Comparison of ENCODE assay signal across 9 cellular contexts in the genomic region with DNA sequence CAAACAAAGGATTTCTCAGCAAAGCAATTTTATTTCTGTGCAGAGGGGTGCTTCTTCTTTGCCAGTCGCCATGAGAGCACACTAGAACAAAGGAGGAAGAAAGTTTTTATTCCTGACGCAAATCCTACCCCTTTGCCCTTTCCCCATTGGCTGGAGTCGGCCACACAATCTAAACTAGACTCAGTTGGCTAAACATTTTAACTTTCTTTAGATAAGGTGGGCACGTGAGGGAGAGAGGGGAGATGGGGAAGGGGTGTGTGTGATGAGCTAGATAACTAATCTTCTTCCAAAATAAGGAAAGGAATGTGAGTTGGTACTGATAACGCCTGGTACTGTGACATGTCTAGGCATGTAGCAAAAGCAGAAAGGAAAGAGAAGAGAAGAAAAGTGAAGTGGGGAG. TPM values are rescaled to one million over a fixed set of nuclear protein-coding genes. Genes with fewer than 3 reads are reported as not detected.
A peak's percentile ranks its signal among the peaks of the same experiment; 100 is the strongest.
DNase-seq lines count a peak whose midpoint lies in the region; ATAC-seq, FAIRE-seq and TF ChIP-seq lines count a peak whose summit lies in the region.
"Had no signal": no experiment of that assay in that cellular context is flagged by ENCODE, and none has a peak within 500 bp of the region (broad histone marks: within the 10 kb centered on the region; RNA-seq: fewer than 3 reads in every experiment).

No MANE protein-coding gene starts in this region.

- H3K9me3 ChIP-seq in BLaER1 (no peaks in the 10 kb centered on the region), endocrine pancreas (ENCODE audit: control insufficient read depth, low read length) (no peaks in the 10 kb centered on the region)

- TF ChIP-seq POLR2A in NB4 (IDR thresholded peaks at IDR 0.05; ENCODE audit: extremely low read depth, insufficient read length) (no peak), GM12892 (IDR thresholded peaks at IDR 0.05; ENCODE audit: low read depth, low read length) (no peak)

- H3K4me1 ChIP-seq in BLaER1 (peaks cover 36% of the 10 kb centered on the region), endocrine pancreas (ENCODE audit: control insufficient read depth, insufficient read depth, low read length) (no peaks in the 10 kb centered on the region)

- H3K36me3 ChIP-seq in BLaER1 (peaks cover 20% of the 10 kb centered on the region), endocrine pancreas (ENCODE audit: control insufficient read depth, insufficient read depth, low read length) (no peaks in the 10 kb centered on the region)

- H3K36me3 Mint-ChIP-seq in natural killer cell (no peaks in the 10 kb centered on the region), nephron progenitor cell (ENCODE audit: low read depth) (no peaks in the 10 kb centered on the region)

- peaks cover 48 to 63% of the 10 kb centered on the region in 2 donors for H3K4me1 Mint-ChIP-seq in natural killer cell
- peaks cover 9% of the 10 kb centered on the region for H3K4me1 Mint-ChIP-seq in nephron progenitor cell

- peak overlapping the region; percentile 73 for H3K4me3 ChIP-seq in BLaER1
- H3K4me3 ChIP-seq in NB4 (ENCODE audit: low read depth, low read length), result peak overlapping the region; percentile 59
- peak overlapping the region; percentile 29 for H3K4me3 ChIP-seq in endocrine pancreas (ENCODE audit: control insufficient read depth, insufficient read depth, low read length)

- intact Hi-C loops in natural killer cell (cut with micrococcal nuclease), result no loop called here

- peak overlapping the region; percentile 96 to 97 for H3K27ac Mint-ChIP-seq in natural killer cell
- H3K27ac Mint-ChIP-seq in nephron progenitor cell, result no peak overlapping the region

- H3K27me3 ChIP-seq in BLaER1 (no peaks in the 10 kb centered on the region), endocrine pancreas (ENCODE audit: control insufficient read depth, insufficient read depth, low read length) (no peaks in the 10 kb centered on the region)

- no peak for ATAC-seq in natural killer cell

- H3K4me3 Mint-ChIP-seq in natural killer cell, result peak overlapping the region; percentile 97
- H3K4me3 Mint-ChIP-seq in nephron progenitor cell, result no peak overlapping the region

- DNase-seq in NB4 (ENCODE audit: low read depth) (no peak), natural killer cell (no peak), DMS153 (lab: John Stamatoyannopoulos, UW) (no peak), nephron progenitor cell (no peak), cerebellar cortex (ENCODE audit: low spot score) (no peak), GM12892 (ENCODE audit: insufficient read length) (no peak)

- H4K20me1 ChIP-seq in BLaER1, result peaks cover 3% of the 10 kb centered on the region; the same call in 1 of the 2 replicates

- H3K27me3 Mint-ChIP-seq in natural killer cell (ENCODE audit: low read depth in 2 of 2) (no peaks in the 10 kb centered on the region), nephron progenitor cell (ENCODE audit: low read depth, poor library complexity) (peaks cover 4% of the 10 kb centered on the region)

- peak overlapping the region; percentile 87 for H3K9ac ChIP-seq in BLaER1
- no peak overlapping the region for H3K9ac ChIP-seq in endocrine pancreas (ENCODE audit: control insufficient read depth, insufficient read depth, low read length)

- peak overlapping the region; percentile 88 for H3K27ac ChIP-seq in BLaER1

- FAIRE-seq in GM12892 (lab: Jason Lieb, UNC), result no peak

- TF ChIP-seq CTCF in NB4 (IDR thresholded peaks at IDR 0.05; ENCODE audit: low read depth, low read length) (no peak), natural killer cell (IDR thresholded peaks at IDR 0.05) (no peak), nephron progenitor cell (IDR thresholded peaks at IDR 0.05) (no peak)

- peak overlapping the region; percentile 98 for H3K4me2 ChIP-seq in BLaER1

- H3K9me3 Mint-ChIP-seq in natural killer cell, result no peaks in the 10 kb centered on the region
- H3K9me3 Mint-ChIP-seq in nephron progenitor cell, result peaks cover 10% of the 10 kb centered on the region

RNA-seq across cellular contexts. Expression of gene TRIM22, which starts 0.6 kb away (rescaled TPM):
- 100 to 1,000 TPM; 304 to 339 (median 334) TPM for total RNA-seq in natural killer cell
- polyA plus RNA-seq in GM12892 (2012; ENCODE audit: missing spikeins), result 250 TPM

RNA-seq across cellular contexts. Expression of gene TRIM5, which starts 5.3 kb away (rescaled TPM):
- 10 to 100 TPM; 16.3 to 24.4 (median 20.2) TPM for total RNA-seq in natural killer cell
- 27.7 TPM for polyA plus RNA-seq in GM12892 (2012; ENCODE audit: missing spikeins)

RNA-seq across cellular contexts. Expression of gene OR56B1, which starts 46.0 kb away (rescaled TPM):
- total RNA-seq in natural killer cell, result under 1 TPM; 0.18 to 0.93 (median 0.42) TPM
- polyA plus RNA-seq in GM12892 (2012; ENCODE audit: missing spikeins), result 0.32 TPM
- total RNA-seq: renal cortical epithelial cell had no signal
